In genomic region chr4:29037501-29037900, GRCh38 we compare ENCODE assay signal across 21 cellular contexts.
"Had no signal": no experiment of that assay in that cellular context is flagged by ENCODE, and none has a peak within 500 bp of the region (broad histone marks: within the 10 kb centered on the region; RNA-seq: fewer than 3 reads in every experiment).

No MANE protein-coding gene starts in this region.

- ATAC-seq: HepG2 had no signal

- DNase-seq: IMR-90, Karpas-422, KG1, MG63, NCI-H1092 treated with DMSO at 0.1 percent for 48 hours, NCI-H1436, NCI-H187, NCI-H2029, NCI-H2081 treated with DMSO at 0.1 percent for 48 hours, NCI-H2171, NCI-H226, NCI-H446, NCI-H510A, NCI-H524 treated with DMSO at 0.1 percent for 48 hours, NCI-H69, NCI-H774, Right ventricle myocardium superior, RPMI8226, SK-N-SH had no signal

- H3K27me3 ChIP-seq: MG63 had no signal

- H3K9me3 ChIP-seq: MG63, SK-N-SH had no signal

- FAIRE-seq: HepG2, RCC 7860 had no signal

- H3K4me3 ChIP-seq: MG63 had no signal
